ENCODE assay signal across 20 cellular contexts in the genomic region with DNA sequence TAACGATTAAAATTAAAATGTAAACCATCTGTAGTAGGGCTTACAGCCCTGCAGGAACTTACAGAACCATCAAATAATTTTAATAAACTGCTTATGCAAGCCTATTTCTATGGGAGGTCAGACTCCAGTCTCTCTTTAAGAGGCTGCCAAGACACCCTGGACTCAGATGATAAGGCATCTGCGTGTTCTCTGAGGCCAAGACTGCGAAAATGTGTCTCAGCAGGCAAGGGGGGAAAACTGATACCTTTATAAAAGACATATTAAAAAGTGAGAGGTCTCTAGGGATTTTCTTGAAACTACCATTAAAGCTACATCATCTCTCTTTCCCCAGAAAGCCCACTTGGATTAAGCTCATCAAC.
"Had no signal": no experiment of that assay in that cellular context is flagged by ENCODE, and none has a peak within 500 bp of the region (broad histone marks: within the 10 kb centered on the region; RNA-seq: fewer than 3 reads in every experiment).

No MANE protein-coding gene starts in this region.

- H3K9me3 ChIP-seq: MG63 had no signal

- H3K27ac ChIP-seq: cardiac muscle cell had no signal

- DNase-seq: activated B cell treated with CpG ODN at 0.5 μM for 24 hours; activated CD4-positive, alpha-beta T cell treated with anti-CD3 and anti-CD28 coated beads for 1 hour; activated CD4-positive, alpha-beta T cell treated with anti-CD3 and anti-CD28 coated beads, Interleukin-2, amount 50 U/mL, for 48 hours; activated CD8-positive, alpha-beta memory T cell treated with anti-CD3 and anti-CD28 coated beads, Interleukin-2, amount 10 ng/mL, durations not matched to agents 7 days and 5 days; activated effector memory CD4-positive, alpha-beta T cell treated with anti-CD3 and anti-CD28 coated beads, Interleukin-2, amount 50 U/mL, for 16 hours; activated naive CD4-positive, alpha-beta T cell treated with Interleukin-2 at 50 U/mL for 16 hours; activated T-cell treated with anti-CD3 and anti-CD28 coated beads, Interleukin-2, amount 50 U/mL, for 24 hours; amygdala; MG63; MV-4-11; NCI-H1092 treated with DMSO at 0.1 percent for 48 hours; NCI-H1417 treated with DMSO at 0.1 percent for 48 hours; NCI-H1694; NCI-H2029; NCI-H2107; NCI-H510A treated with DMSO at 0.1 percent for 48 hours; SHP77; T-helper 17 cell; T-helper 9 cell had no signal

- H3K27me3 ChIP-seq: cardiac muscle cell, MG63 had no signal

- ATAC-seq: activated CD8-positive, alpha-beta memory T cell treated with anti-CD3 and anti-CD28 coated beads, Interleukin-2, amount 10 ng/mL, durations not matched to agents 7 days and 5 days; T-helper 17 cell had no signal

- H3K4me3 ChIP-seq: cardiac muscle cell, MG63 had no signal

- H3K36me3 ChIP-seq: cardiac muscle cell, MG63 had no signal
